1 cellular context compared by ENCODE assay signal in genomic region chr11:47435687-47436086, GRCh38.
TF ChIP-seq lines count a peak whose summit lies in the region.

No MANE protein-coding gene starts in this region.

TF ChIP-seq in HepG2, 621 proteins besides CTCF, POLR2A, EP300 and RAD21 (continued from another document and continues in another):
- peak; percentile 94 for TF ChIP-seq RARA (CRISPR knock-in tag; IDR thresholded peaks at IDR 0.05)
- no peak for TF ChIP-seq ZNF354B (CRISPR knock-in tag; IDR thresholded peaks at IDR 0.05)
- TF ChIP-seq, protein P1, sequence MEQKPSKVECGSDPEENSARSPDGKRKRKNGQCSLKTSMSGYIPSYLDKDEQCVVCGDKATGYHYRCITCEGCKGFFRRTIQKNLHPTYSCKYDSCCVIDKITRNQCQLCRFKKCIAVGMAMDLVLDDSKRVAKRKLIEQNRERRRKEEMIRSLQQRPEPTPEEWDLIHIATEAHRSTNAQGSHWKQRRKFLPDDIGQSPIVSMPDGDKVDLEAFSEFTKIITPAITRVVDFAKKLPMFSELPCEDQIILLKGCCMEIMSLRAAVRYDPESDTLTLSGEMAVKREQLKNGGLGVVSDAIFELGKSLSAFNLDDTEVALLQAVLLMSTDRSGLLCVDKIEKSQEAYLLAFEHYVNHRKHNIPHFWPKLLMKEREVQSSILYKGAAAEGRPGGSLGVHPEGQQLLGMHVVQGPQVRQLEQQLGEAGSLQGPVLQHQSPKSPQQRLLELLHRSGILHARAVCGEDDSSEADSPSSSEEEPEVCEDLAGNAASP (CRISPR knock-in tag; IDR thresholded peaks at IDR 0.05; ENCODE audit: borderline replicate concordance), result peak; percentile 26; the same call in 1 of the 2 replicates
- no peak for TF ChIP-seq ZNF589 (CRISPR knock-in tag; conservative IDR thresholded peaks at IDR 0.05)
- no peak for TF ChIP-seq GMEB1 (CRISPR knock-in tag; IDR thresholded peaks at IDR 0.05; ENCODE audit: borderline replicate concordance)
- no peak for TF ChIP-seq ZNF256 (CRISPR knock-in tag; conservative IDR thresholded peaks at IDR 0.05)
- TF ChIP-seq PPARG (CRISPR knock-in tag; conservative IDR thresholded peaks at IDR 0.05), result peak; percentile 67; the same call in 1 of the 2 replicates
- 0 out of 2 replicates have a peak, but pooled peaks have one; percentile 59 for TF ChIP-seq ZNF746 (CRISPR knock-in tag; IDR thresholded peaks at IDR 0.05)
- no peak for TF ChIP-seq ZNF547 (CRISPR knock-in tag; IDR thresholded peaks at IDR 0.05)
- 0 out of 2 replicates have a peak, but pooled peaks have one; percentile 19 for TF ChIP-seq KDM6A (CRISPR knock-in tag; IDR thresholded peaks at IDR 0.05; ENCODE audit: low read depth)
- TF ChIP-seq, protein P2, sequence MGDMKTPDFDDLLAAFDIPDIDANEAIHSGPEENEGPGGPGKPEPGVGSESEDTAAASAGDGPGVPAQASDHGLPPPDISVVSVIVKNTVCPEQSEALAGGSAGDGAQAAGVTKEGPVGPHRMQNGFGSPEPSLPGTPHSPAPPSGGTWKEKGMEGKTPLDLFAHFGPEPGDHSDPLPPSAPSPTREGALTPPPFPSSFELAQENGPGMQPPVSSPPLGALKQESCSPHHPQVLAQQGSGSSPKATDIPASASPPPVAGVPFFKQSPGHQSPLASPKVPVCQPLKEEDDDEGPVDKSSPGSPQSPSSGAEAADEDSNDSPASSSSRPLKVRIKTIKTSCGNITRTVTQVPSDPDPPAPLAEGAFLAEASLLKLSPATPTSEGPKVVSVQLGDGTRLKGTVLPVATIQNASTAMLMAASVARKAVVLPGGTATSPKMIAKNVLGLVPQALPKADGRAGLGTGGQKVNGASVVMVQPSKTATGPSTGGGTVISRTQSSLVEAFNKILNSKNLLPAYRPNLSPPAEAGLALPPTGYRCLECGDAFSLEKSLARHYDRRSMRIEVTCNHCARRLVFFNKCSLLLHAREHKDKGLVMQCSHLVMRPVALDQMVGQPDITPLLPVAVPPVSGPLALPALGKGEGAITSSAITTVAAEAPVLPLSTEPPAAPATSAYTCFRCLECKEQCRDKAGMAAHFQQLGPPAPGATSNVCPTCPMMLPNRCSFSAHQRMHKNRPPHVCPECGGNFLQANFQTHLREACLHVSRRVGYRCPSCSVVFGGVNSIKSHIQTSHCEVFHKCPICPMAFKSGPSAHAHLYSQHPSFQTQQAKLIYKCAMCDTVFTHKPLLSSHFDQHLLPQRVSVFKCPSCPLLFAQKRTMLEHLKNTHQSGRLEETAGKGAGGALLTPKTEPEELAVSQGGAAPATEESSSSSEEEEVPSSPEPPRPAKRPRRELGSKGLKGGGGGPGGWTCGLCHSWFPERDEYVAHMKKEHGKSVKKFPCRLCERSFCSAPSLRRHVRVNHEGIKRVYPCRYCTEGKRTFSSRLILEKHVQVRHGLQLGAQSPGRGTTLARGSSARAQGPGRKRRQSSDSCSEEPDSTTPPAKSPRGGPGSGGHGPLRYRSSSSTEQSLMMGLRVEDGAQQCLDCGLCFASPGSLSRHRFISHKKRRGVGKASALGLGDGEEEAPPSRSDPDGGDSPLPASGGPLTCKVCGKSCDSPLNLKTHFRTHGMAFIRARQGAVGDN (CRISPR knock-in tag; IDR thresholded peaks at IDR 0.05), result peak; percentile 70
- 0 out of 2 replicates have a peak, but pooled peaks have one; percentile 19 for TF ChIP-seq ZFP91 (CRISPR knock-in tag; IDR thresholded peaks at IDR 0.05; ENCODE audit: borderline replicate concordance)
- TF ChIP-seq ZNF318 (CRISPR knock-in tag; IDR thresholded peaks at IDR 0.05), result no peak
- peak; percentile 75 for TF ChIP-seq NR2C2 (CRISPR knock-in tag; IDR thresholded peaks at IDR 0.05; ENCODE audit: borderline replicate concordance)
- no peak for TF ChIP-seq PHF5A (CRISPR knock-in tag; IDR thresholded peaks at IDR 0.05; ENCODE audit: low read depth, unreplicated experiment)
- TF ChIP-seq MED1 (CRISPR knock-in tag; IDR thresholded peaks at IDR 0.05), result peak; percentile 44; the same call in 1 of the 2 replicates
- TF ChIP-seq ZNF232 (CRISPR knock-in tag; IDR thresholded peaks at IDR 0.05; ENCODE audit: borderline replicate concordance), result no peak
- no peak for TF ChIP-seq YY1 (IDR thresholded peaks at IDR 0.05; ENCODE audit: insufficient read depth, insufficient replicate concordance, low read depth, low read length)
- no peak for TF ChIP-seq HOMEZ (CRISPR knock-in tag; IDR thresholded peaks at IDR 0.05; ENCODE audit: low read depth)
- TF ChIP-seq THYN1 (CRISPR knock-in tag; IDR thresholded peaks at IDR 0.05; ENCODE audit: borderline replicate concordance, low read depth), result no peak
- no peak for TF ChIP-seq ZKSCAN1 (IDR thresholded peaks at IDR 0.05; ENCODE audit: low read length)
- no peak for TF ChIP-seq TFAP4 (IDR thresholded peaks at IDR 0.05; ENCODE audit: borderline replicate concordance, low read depth)
- TF ChIP-seq, protein P3, sequence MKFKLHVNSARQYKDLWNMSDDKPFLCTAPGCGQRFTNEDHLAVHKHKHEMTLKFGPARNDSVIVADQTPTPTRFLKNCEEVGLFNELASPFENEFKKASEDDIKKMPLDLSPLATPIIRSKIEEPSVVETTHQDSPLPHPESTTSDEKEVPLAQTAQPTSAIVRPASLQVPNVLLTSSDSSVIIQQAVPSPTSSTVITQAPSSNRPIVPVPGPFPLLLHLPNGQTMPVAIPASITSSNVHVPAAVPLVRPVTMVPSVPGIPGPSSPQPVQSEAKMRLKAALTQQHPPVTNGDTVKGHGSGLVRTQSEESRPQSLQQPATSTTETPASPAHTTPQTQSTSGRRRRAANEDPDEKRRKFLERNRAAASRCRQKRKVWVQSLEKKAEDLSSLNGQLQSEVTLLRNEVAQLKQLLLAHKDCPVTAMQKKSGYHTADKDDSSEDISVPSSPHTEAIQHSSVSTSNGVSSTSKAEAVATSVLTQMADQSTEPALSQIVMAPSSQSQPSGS (CRISPR knock-in tag; IDR thresholded peaks at IDR 0.05), result peak; percentile 21; the same call in 1 of the 2 replicates
- TF ChIP-seq, protein P4, sequence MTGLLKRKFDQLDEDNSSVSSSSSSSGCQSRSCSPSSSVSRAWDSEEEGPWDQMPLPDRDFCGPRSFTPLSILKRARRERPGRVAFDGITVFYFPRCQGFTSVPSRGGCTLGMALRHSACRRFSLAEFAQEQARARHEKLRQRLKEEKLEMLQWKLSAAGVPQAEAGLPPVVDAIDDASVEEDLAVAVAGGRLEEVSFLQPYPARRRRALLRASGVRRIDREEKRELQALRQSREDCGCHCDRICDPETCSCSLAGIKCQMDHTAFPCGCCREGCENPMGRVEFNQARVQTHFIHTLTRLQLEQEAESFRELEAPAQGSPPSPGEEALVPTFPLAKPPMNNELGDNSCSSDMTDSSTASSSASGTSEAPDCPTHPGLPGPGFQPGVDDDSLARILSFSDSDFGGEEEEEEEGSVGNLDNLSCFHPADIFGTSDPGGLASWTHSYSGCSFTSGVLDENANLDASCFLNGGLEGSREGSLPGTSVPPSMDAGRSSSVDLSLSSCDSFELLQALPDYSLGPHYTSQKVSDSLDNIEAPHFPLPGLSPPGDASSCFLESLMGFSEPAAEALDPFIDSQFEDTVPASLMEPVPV (CRISPR knock-in tag; IDR thresholded peaks at IDR 0.05), result no peak
- TF ChIP-seq ZNF713 (CRISPR knock-in tag; IDR thresholded peaks at IDR 0.05), result no peak
- no peak for TF ChIP-seq WIZ (CRISPR knock-in tag; IDR thresholded peaks at IDR 0.05)
- TF ChIP-seq ZNF556 (CRISPR knock-in tag; IDR thresholded peaks at IDR 0.05; ENCODE audit: borderline replicate concordance), result no peak; the same call in 1 of the 2 replicates
- 0 out of 2 replicates have a peak, but pooled peaks have one; percentile 44 for TF ChIP-seq DPF2 (CRISPR knock-in tag; IDR thresholded peaks at IDR 0.05; ENCODE audit: borderline replicate concordance, low read depth)
- TF ChIP-seq GTF2F1 (IDR thresholded peaks at IDR 0.05; ENCODE audit: low read length), result no peak
- no peak for TF ChIP-seq ZNF20 (CRISPR knock-in tag; IDR thresholded peaks at IDR 0.05)
- no peak for TF ChIP-seq MZF1 (CRISPR knock-in tag; IDR thresholded peaks at IDR 0.05; ENCODE audit: borderline replicate concordance)
- no peak for TF ChIP-seq ZNF569 (CRISPR knock-in tag; IDR thresholded peaks at IDR 0.05; ENCODE audit: borderline replicate concordance)
